ENCODE assay signal across 1 cellular context in genomic region chr3:11642455-11643162, GRCh38.
TF ChIP-seq lines count a peak whose summit lies in the region.

No MANE protein-coding gene starts in this region.

TF ChIP-seq in HepG2, 621 proteins besides CTCF, POLR2A, EP300 and RAD21 (continued from another document and continues in another):
- TF ChIP-seq, protein P1, sequence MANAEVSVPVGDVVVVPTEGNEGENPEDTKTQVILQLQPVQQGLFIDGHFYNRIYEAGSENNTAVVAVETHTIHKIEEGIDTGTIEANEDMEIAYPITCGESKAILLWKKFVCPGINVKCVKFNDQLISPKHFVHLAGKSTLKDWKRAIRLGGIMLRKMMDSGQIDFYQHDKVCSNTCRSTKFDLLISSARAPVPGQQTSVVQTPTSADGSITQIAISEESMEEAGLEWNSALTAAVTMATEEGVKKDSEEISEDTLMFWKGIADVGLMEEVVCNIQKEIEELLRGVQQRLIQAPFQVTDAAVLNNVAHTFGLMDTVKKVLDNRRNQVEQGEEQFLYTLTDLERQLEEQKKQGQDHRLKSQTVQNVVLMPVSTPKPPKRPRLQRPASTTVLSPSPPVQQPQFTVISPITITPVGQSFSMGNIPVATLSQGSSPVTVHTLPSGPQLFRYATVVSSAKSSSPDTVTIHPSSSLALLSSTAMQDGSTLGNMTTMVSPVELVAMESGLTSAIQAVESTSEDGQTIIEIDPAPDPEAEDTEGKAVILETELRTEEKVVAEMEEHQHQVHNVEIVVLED (CRISPR knock-in tag; IDR thresholded peaks at IDR 0.05; ENCODE audit: borderline replicate concordance), result peak; percentile 34; the same call in 1 of the 2 replicates
- TF ChIP-seq ZNF253 (CRISPR knock-in tag; IDR thresholded peaks at IDR 0.05; ENCODE audit: borderline replicate concordance), result no peak
- TF ChIP-seq, protein P2, sequence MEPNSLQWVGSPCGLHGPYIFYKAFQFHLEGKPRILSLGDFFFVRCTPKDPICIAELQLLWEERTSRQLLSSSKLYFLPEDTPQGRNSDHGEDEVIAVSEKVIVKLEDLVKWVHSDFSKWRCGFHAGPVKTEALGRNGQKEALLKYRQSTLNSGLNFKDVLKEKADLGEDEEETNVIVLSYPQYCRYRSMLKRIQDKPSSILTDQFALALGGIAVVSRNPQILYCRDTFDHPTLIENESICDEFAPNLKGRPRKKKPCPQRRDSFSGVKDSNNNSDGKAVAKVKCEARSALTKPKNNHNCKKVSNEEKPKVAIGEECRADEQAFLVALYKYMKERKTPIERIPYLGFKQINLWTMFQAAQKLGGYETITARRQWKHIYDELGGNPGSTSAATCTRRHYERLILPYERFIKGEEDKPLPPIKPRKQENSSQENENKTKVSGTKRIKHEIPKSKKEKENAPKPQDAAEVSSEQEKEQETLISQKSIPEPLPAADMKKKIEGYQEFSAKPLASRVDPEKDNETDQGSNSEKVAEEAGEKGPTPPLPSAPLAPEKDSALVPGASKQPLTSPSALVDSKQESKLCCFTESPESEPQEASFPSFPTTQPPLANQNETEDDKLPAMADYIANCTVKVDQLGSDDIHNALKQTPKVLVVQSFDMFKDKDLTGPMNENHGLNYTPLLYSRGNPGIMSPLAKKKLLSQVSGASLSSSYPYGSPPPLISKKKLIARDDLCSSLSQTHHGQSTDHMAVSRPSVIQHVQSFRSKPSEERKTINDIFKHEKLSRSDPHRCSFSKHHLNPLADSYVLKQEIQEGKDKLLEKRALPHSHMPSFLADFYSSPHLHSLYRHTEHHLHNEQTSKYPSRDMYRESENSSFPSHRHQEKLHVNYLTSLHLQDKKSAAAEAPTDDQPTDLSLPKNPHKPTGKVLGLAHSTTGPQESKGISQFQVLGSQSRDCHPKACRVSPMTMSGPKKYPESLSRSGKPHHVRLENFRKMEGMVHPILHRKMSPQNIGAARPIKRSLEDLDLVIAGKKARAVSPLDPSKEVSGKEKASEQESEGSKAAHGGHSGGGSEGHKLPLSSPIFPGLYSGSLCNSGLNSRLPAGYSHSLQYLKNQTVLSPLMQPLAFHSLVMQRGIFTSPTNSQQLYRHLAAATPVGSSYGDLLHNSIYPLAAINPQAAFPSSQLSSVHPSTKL (CRISPR knock-in tag; IDR thresholded peaks at IDR 0.05), result peak; percentile 59; the same call in 1 of the 2 replicates
- TF ChIP-seq, protein P3, sequence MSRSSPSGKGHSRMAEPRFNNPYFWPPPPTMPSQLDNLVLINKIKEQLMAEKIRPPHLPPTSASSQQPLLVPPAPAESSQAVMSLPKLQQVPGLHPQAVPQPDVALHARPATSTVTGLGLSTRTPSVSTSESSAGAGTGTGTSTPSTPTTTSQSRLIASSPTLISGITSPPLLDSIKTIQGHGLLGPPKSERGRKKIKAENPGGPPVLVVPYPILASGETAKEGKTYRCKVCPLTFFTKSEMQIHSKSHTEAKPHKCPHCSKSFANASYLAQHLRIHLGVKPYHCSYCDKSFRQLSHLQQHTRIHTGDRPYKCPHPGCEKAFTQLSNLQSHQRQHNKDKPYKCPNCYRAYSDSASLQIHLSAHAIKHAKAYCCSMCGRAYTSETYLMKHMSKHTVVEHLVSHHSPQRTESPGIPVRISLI (CRISPR knock-in tag; IDR thresholded peaks at IDR 0.05; ENCODE audit: borderline replicate concordance), result peak; percentile 14; the same call in 1 of the 2 replicates
- TF ChIP-seq DRAP1 (CRISPR knock-in tag; IDR thresholded peaks at IDR 0.05), result peak; percentile 49
- no peak; the same call in 1 of the 2 replicates for TF ChIP-seq ZNF451 (CRISPR knock-in tag; IDR thresholded peaks at IDR 0.05)
- no peak for TF ChIP-seq SATB2 (CRISPR knock-in tag; IDR thresholded peaks at IDR 0.05)
- no peak; the same call in 1 of the 2 replicates for TF ChIP-seq ZNF264 (CRISPR knock-in tag; IDR thresholded peaks at IDR 0.05)
- TF ChIP-seq ZXDC (CRISPR knock-in tag; IDR thresholded peaks at IDR 0.05), result 0 out of 2 replicates have a peak, but pooled peaks have one; percentile 36
- TF ChIP-seq ZNF329 (CRISPR knock-in tag; IDR thresholded peaks at IDR 0.05; ENCODE audit: low read depth), result no peak
- TF ChIP-seq TSC22D2 (CRISPR knock-in tag; IDR thresholded peaks at IDR 0.05; ENCODE audit: borderline replicate concordance), result 0 out of 2 replicates have a peak, but pooled peaks have one; percentile 54
- no peak; the same call in 1 of the 2 replicates for TF ChIP-seq SPEN (CRISPR knock-in tag; IDR thresholded peaks at IDR 0.05; ENCODE audit: low read depth)
- TF ChIP-seq MIXL1 (CRISPR knock-in tag; IDR thresholded peaks at IDR 0.05), result 0 out of 2 replicates have a peak, but pooled peaks have one; percentile 24
- no peak for TF ChIP-seq ZNF646 (CRISPR knock-in tag; IDR thresholded peaks at IDR 0.05)
- TF ChIP-seq, protein P4, sequence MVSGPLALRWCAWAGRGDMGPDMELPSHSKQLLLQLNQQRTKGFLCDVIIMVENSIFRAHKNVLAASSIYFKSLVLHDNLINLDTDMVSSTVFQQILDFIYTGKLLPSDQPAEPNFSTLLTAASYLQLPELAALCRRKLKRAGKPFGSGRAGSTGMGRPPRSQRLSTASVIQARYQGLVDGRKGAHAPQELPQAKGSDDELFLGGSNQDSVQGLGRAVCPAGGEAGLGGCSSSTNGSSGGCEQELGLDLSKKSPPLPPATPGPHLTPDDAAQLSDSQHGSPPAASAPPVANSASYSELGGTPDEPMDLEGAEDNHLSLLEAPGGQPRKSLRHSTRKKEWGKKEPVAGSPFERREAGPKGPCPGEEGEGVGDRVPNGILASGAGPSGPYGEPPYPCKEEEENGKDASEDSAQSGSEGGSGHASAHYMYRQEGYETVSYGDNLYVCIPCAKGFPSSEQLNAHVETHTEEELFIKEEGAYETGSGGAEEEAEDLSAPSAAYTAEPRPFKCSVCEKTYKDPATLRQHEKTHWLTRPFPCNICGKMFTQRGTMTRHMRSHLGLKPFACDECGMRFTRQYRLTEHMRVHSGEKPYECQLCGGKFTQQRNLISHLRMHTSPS (CRISPR knock-in tag; IDR thresholded peaks at IDR 0.05; ENCODE audit: low read depth), result peak; percentile 18; the same call in 1 of the 2 replicates
- TF ChIP-seq, protein P5, sequence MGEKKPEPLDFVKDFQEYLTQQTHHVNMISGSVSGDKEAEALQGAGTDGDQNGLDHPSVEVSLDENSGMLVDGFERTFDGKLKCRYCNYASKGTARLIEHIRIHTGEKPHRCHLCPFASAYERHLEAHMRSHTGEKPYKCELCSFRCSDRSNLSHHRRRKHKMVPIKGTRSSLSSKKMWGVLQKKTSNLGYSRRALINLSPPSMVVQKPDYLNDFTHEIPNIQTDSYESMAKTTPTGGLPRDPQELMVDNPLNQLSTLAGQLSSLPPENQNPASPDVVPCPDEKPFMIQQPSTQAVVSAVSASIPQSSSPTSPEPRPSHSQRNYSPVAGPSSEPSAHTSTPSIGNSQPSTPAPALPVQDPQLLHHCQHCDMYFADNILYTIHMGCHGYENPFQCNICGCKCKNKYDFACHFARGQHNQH (CRISPR knock-in tag; IDR thresholded peaks at IDR 0.05), result peak; percentile 82; the same call in 1 of the 2 replicates
- TF ChIP-seq ZNF879 (CRISPR knock-in tag; IDR thresholded peaks at IDR 0.05), result 0 out of 2 replicates have a peak, but pooled peaks have one; percentile 55
- TF ChIP-seq KDM4B (CRISPR knock-in tag; IDR thresholded peaks at IDR 0.05), result no peak
- no peak for TF ChIP-seq NCOR1 (IDR thresholded peaks at IDR 0.05; ENCODE audit: borderline replicate concordance, low read length)
- peak; percentile 81; the same call in 1 of the 2 replicates for TF ChIP-seq KDM2A (CRISPR knock-in tag; IDR thresholded peaks at IDR 0.05; ENCODE audit: borderline replicate concordance, low read depth)
- peak; percentile 81 for TF ChIP-seq ZNF891 (CRISPR knock-in tag; IDR thresholded peaks at IDR 0.05)
- TF ChIP-seq, protein P6, sequence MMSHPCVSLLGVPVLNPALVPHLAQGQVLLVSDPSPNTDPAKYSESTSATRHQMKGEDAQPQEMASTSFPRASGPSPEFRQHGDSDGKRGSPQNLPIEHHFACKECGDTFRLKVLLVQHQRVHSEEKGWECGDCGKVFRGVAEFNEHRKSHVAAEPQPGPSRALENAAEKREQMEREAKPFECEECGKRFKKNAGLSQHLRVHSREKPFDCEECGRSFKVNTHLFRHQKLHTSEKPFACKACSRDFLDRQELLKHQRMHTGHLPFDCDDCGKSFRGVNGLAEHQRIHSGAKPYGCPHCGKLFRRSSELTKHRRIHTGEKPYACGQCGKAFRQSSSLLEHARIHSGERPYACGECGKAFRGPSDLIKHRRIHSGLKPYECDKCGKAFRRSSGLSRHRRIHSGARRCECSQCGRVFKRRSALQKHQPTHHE (CRISPR knock-in tag; IDR thresholded peaks at IDR 0.05; ENCODE audit: borderline replicate concordance), result 0 out of 2 replicates have a peak, but pooled peaks have one; percentile 50
- TF ChIP-seq, protein P7, sequence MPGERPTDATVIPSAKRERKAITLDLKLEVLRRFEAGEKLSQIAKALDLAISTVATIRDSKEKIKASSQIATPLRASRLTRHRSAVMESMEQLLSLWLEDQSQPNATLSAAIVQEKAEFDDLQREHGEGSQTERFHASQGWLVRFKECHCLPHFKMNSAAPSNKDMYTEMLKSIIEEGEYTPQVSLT (CRISPR knock-in tag; IDR thresholded peaks at IDR 0.05; ENCODE audit: borderline replicate concordance, low read depth), result peak; percentile 59; the same call in 1 of the 2 replicates
- peak; percentile 37 for TF ChIP-seq ZFY (CRISPR knock-in tag; IDR thresholded peaks at IDR 0.05)
- TF ChIP-seq ZNF749 (CRISPR knock-in tag; IDR thresholded peaks at IDR 0.05; ENCODE audit: borderline replicate concordance), result peak; percentile 35; the same call in 1 of the 2 replicates
- no peak for TF ChIP-seq ZC3H13 (CRISPR knock-in tag; IDR thresholded peaks at IDR 0.05)
- no peak for TF ChIP-seq HNF4G (IDR thresholded peaks at IDR 0.05; ENCODE audit: borderline replicate concordance, low read depth, low read length)
- TF ChIP-seq HNF4G (CRISPR knock-in tag; IDR thresholded peaks at IDR 0.05; ENCODE audit: borderline replicate concordance, low read depth), result 0 out of 2 replicates have a peak, but pooled peaks have one; percentile 24
- TF ChIP-seq SMAD3 (CRISPR knock-in tag; IDR thresholded peaks at IDR 0.05), result no peak
- TF ChIP-seq ZNF788 (CRISPR knock-in tag; IDR thresholded peaks at IDR 0.05; ENCODE audit: borderline replicate concordance), result peak; percentile 57; the same call in 1 of the 2 replicates
- no peak for TF ChIP-seq TP53 (CRISPR knock-in tag; conservative IDR thresholded peaks at IDR 0.05)
